ENCODE assay signal across 13 cellular contexts in the genomic region with DNA sequence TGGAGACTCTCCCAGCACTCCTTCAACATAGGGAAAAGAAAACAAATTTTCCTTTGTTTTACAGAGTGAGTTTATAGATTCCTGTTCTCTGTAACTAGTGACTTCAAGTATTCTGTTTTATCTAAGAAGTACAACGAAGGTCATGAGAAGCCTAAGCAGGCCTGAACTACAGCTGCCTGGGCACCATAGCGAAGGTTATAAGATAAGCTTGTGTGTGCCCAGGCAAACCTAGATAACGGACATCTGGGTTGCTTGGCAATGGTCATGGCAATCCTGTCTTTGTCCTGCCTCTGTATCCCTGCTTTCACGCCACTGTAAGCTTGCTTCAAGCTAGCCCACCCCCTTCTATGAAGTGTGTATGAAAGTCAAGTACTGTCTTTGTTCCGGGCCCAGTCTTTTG. TPM values are rescaled to one million over a fixed set of nuclear protein-coding genes. Genes with fewer than 3 reads are reported as not detected.
A peak's percentile ranks its signal among the peaks of the same experiment; 100 is the strongest.
DNase-seq lines count a peak whose midpoint lies in the region; ATAC-seq, FAIRE-seq and TF ChIP-seq lines count a peak whose summit lies in the region.
"Not testable (repeated sequence)": the region's sequence is repeated elsewhere in the genome, so short reads cannot be mapped to it uniquely, and the experiment has no call there.
"Had no signal": no experiment of that assay in that cellular context is flagged by ENCODE, and none has a peak within 500 bp of the region (broad histone marks: within the 10 kb centered on the region; RNA-seq: fewer than 3 reads in every experiment).

No MANE protein-coding gene starts in this region.

- not testable (repeated sequence) for FAIRE-seq in small intestine (lab: Jason Lieb, UNC)

- not testable (repeated sequence) for H3K9ac ChIP-seq in HCT116 (ENCODE audit: low read length); colonic mucosa (ENCODE audit: low read depth in 2 of 2, low read length in 2 of 2); mucosa of rectum (ENCODE audit: low read depth in 1 of 2, low read length in 2 of 2)

- H3K27ac ChIP-seq in HCT116 (ENCODE audit: low read depth, low read length); osteoblast (ENCODE audit: low read depth, low read length): not testable (repeated sequence)
- H3K27ac ChIP-seq in PC-9 (peak overlapping the region; percentile 86), colonic mucosa (peak overlapping the region; percentile 71), left ventricle myocardium inferior (replicated peaks) (peak overlapping the region; percentile 2), mucosa of rectum (ENCODE audit: low read depth in 2 of 2, low read length in 2 of 2) (peak overlapping the region; percentile 30 to 66), small intestine (ENCODE audit: low read depth in 1 of 2, low read length in 1 of 2) (peak overlapping the region in 1 of 2 donors; percentile 66), vagina (peak overlapping the region; percentile 31)

- POLR2A ChIA-PET in HCT116 (lab: Charles Lee); PC-9 (lab: Charles Lee; ENCODE audit: unreplicated experiment): not testable (repeated sequence)

- TF ChIP-seq POLR2A in HCT116 (IDR thresholded peaks at IDR 0.05; ENCODE audit: borderline replicate concordance, extremely low read depth, insufficient read depth, insufficient read length); vagina (IDR thresholded peaks at IDR 0.05): not testable (repeated sequence)

- not testable (repeated sequence) for DNase-seq in HCT116 (ENCODE audit: low read depth, low spot score); PC-9; colonic mucosa; left ventricle myocardium inferior; osteoblast (ENCODE audit: insufficient read length, low spot score, missing footprints); vagina (ENCODE audit: extremely low spot score in 2 of 2)
- DNase-seq in small intestine = peak; percentile 51

- not testable (repeated sequence) for BruUV-seq in HCT116 (replicated peaks; lab: Mats Ljungman, UMichigan); PC-9 (replicated peaks; lab: Mats Ljungman, UMichigan)

- CTCF ChIA-PET in HCT116 (lab: Charles Lee); PC-9 (lab: Charles Lee): not testable (repeated sequence)

- H3K27me3 ChIP-seq in HCT116 (ENCODE audit: insufficient read depth, low read length); PC-9 (ENCODE audit: insufficient read depth, low read depth); colonic mucosa; left ventricle myocardium inferior (ENCODE audit: low read depth); mucosa of rectum (ENCODE audit: control insufficient read depth in 2 of 2, insufficient read depth in 2 of 2, low read length in 2 of 2); osteoblast (ENCODE audit: insufficient read depth, low read length); small intestine (ENCODE audit: control insufficient read depth in 2 of 2, insufficient read depth in 2 of 2, low read length in 2 of 2); vagina: not testable (repeated sequence)

- H3K4me2 ChIP-seq in HCT116 (ENCODE audit: low read length); osteoblast (ENCODE audit: insufficient read depth, low read length): not testable (repeated sequence)
- H3K4me2 ChIP-seq in PC-9 = peak overlapping the region; percentile 77

- H2AFZ ChIP-seq in HCT116 (ENCODE audit: low read depth, low read length, poor library complexity, severe bottlenecking) (peak overlapping the region; percentile 35), osteoblast (ENCODE audit: low read length) (peak overlapping the region; percentile 2)
- not testable (repeated sequence) for H2AFZ ChIP-seq in PC-9

- not testable (repeated sequence) for H3K4me3 ChIP-seq in HCT116 (replicated peaks in 1 of 2; ENCODE audit: low read depth in 1 of 2, low read length in 2 of 2); PC-9; colonic mucosa; left ventricle myocardium inferior; mucosa of rectum (ENCODE audit: low read length in 2 of 2); osteoblast (ENCODE audit: insufficient read depth, low read length); small intestine (ENCODE audit: low read depth in 1 of 2, low read length in 2 of 2); vagina

- peaks cover 0 to 12% of the 10 kb centered on the region in 2 experiments; a peak in 2 of 4 replicates for H3K4me1 ChIP-seq in HCT116 (ENCODE audit: control insufficient read depth in 1 of 2, insufficient read depth in 2 of 2, low read length in 2 of 2)
- peaks cover 47% of the 10 kb centered on the region for H3K4me1 ChIP-seq in PC-9 (replicated peaks; ENCODE audit: insufficient read depth)
- H3K4me1 ChIP-seq in colonic mucosa = peaks cover 21% of the 10 kb centered on the region
- peaks cover 15% of the 10 kb centered on the region for H3K4me1 ChIP-seq in left ventricle myocardium inferior
- H3K4me1 ChIP-seq in mucosa of rectum (ENCODE audit: control insufficient read depth in 2 of 2, insufficient read depth in 2 of 2, low read length in 2 of 2) = peaks cover 26 to 32% of the 10 kb centered on the region in 2 donors
- H3K4me1 ChIP-seq in osteoblast (ENCODE audit: insufficient read depth, low read length); small intestine (ENCODE audit: control insufficient read depth in 2 of 2, insufficient read depth in 1 of 2, low read depth in 1 of 2, low read length in 1 of 2): not testable (repeated sequence)
- H3K4me1 ChIP-seq in vagina = peaks cover 24% of the 10 kb centered on the region

- RAD21 ChIA-PET in HCT116 (lab: Charles Lee; ENCODE audit: low non-redundant PET in 1 of 2, low total read pairs in 2 of 2, uncharacterized antibody in 2 of 2, unreplicated experiment in 2 of 2) = not testable (repeated sequence)

- H3K9me3 ChIP-seq in HCT116 (ENCODE audit: control insufficient read depth in 1 of 2, insufficient read depth in 1 of 2, low read depth in 1 of 2, low read length in 2 of 2); PC-9 (ENCODE audit: insufficient read depth, low read depth); colonic mucosa; left ventricle myocardium inferior (replicated peaks); mucosa of rectum (ENCODE audit: control insufficient read depth in 2 of 2, low read length in 2 of 2); osteoblast (ENCODE audit: low read depth, low read length); small intestine (ENCODE audit: control insufficient read depth, low read depth); vagina: not testable (repeated sequence)

- not testable (repeated sequence) for ATAC-seq in HCT116

- peaks cover 31% of the 10 kb centered on the region for H3F3A ChIP-seq in PC-9 (ENCODE audit: insufficient read depth, low read depth)

- not testable (repeated sequence) for TF ChIP-seq RAD21 in HCT116 (IDR thresholded peaks at IDR 0.05; ENCODE audit: low read depth)

- not testable (repeated sequence) for TF ChIP-seq CTCF in HCT116 (IDR thresholded peaks at IDR 0.05 in 2 of 3, conservative IDR thresholded peaks at IDR 0.05 in 1 of 3; ENCODE audit: borderline replicate concordance in 1 of 3, insufficient read depth in 1 of 3, low read depth in 2 of 3, low read length in 2 of 3); PC-9 (conservative IDR thresholded peaks at IDR 0.05); colonic mucosa (IDR thresholded peaks at IDR 0.05); left ventricle myocardium inferior (IDR thresholded peaks at IDR 0.05; ENCODE audit: borderline replicate concordance); osteoblast (IDR thresholded peaks at IDR 0.05; ENCODE audit: extremely low read depth, low read depth, low read length); vagina (IDR thresholded peaks at IDR 0.05)

- WGBS in small intestine, 3 donors = 26 to 70% (median 39%) methylated on average over 5 of the region's 5 CpGs

- H3K36me3 ChIP-seq in HCT116 (ENCODE audit: control insufficient read depth in 1 of 2, insufficient read depth in 2 of 2, low read length in 2 of 2); PC-9 (ENCODE audit: low read depth); colonic mucosa; left ventricle myocardium inferior; mucosa of rectum (ENCODE audit: control insufficient read depth in 2 of 2, insufficient read depth in 2 of 2, low read length in 2 of 2); osteoblast (ENCODE audit: insufficient read depth, low read length); small intestine (ENCODE audit: control insufficient read depth in 2 of 2, insufficient read depth in 2 of 2, low read length in 2 of 2); vagina: not testable (repeated sequence)

- not testable (repeated sequence) for H3K79me2 ChIP-seq in HCT116 (ENCODE audit: insufficient read depth, low read length); PC-9 (ENCODE audit: low read depth); osteoblast (ENCODE audit: insufficient read depth, low read length)

- not testable (repeated sequence) for H3K9me2 ChIP-seq in HCT116 (ENCODE audit: insufficient read depth); PC-9 (ENCODE audit: insufficient read depth)

- intact Hi-C loops in HCT116 (cut with micrococcal nuclease); PC-9 (cut with micrococcal nuclease; ENCODE audit: unreplicated experiment); left ventricle myocardium inferior (cut with micrococcal nuclease); vagina (cut with DNase I): not testable (repeated sequence)
- intact Hi-C loops in colonic mucosa (cut with DNase I) = loop anchor here (10.0 kb wide), 1 partner anchor 52 kb away; no protein-coding TSS in a partner anchor

- H4K20me1 ChIP-seq in HCT116 (ENCODE audit: insufficient read depth); PC-9 (ENCODE audit: insufficient read depth); osteoblast (ENCODE audit: insufficient read depth, low read length): not testable (repeated sequence)

RNA-seq across cellular contexts. Expression of a gene that starts 24.0 kb away (rescaled TPM):
- total RNA-seq in HCT116 (2021; ENCODE audit: unreplicated experiment) (19.5 TPM), PC-9 (2021) (25.5 and 26.2 TPM in 2 replicates), colonic mucosa (1 to 10 TPM; 4.8 to 6.1 TPM), left ventricle myocardium inferior (not detected), osteoblast (not detected in 2 replicates), vagina (141 TPM)
- 11.5 and 13.9 TPM in 2 replicates for polyA plus RNA-seq in HCT116 (2012)
- polyA plus RNA-seq in small intestine = 10 to 100 TPM in 2 of 3 donors, 1 to 10 TPM in 1; 3.5 to 13.2 (median 10.1) TPM
- total RNA-seq: A172; CD8-positive, alpha-beta T cell; GM12878; H9 had no signal
- polyA plus RNA-seq: AG04450 had no signal

RNA-seq across cellular contexts. Expression of a gene that starts 30.5 kb away (rescaled TPM):
- 68.3 TPM for total RNA-seq in HCT116 (2021; ENCODE audit: unreplicated experiment)
- polyA plus RNA-seq in HCT116 (2012) = 18.9 and 21.1 TPM in 2 replicates
- 52.4 and 59.7 TPM in 2 replicates for total RNA-seq in PC-9 (2021)
- 100 to 1,000 TPM in 1 of 2 donors, 10 to 100 TPM in 1; 96.3 to 127 TPM for total RNA-seq in colonic mucosa
- 16.7 TPM for total RNA-seq in left ventricle myocardium inferior
- 42.4 and 47.4 TPM in 2 replicates for total RNA-seq in osteoblast
- polyA plus RNA-seq in small intestine = 10 to 100 TPM; 27.2 to 34.6 (median 32.9) TPM
- total RNA-seq in vagina = 30.7 TPM
